ENCODE assay signal across 8 cellular contexts in the genomic region with DNA sequence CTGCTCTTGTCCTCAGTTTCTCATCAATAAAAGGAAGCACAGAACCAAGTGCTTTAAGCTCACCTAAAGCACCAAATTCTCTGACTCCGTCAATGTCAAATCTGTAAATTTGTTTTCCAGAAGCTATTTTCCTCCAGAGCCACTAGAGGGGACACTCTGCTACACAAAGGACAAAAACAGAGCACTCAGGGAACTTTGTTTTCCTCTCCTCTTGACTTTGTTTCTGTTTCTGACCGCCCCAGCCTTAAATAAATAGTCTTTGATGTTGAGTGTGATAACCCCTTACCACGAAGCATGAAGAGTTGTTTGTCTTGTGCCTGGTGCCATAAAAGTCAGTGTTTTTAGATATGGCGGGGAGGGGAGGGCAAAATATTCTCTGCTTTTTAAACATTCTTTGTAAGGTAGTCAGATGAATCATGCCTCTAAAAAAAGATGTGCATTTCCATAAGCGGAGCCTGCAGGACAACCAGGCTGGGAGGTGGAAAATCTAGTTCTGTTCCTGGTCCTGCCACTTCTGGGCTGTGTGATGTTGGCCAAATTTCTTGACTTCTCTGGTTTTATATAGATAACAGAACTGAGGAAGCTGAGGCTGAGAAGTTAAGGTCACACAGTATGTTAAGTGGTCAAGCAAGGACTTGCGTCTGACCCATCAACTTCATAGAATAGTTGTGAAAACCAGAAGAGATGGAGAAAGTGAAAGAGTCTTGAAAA. TPM values are rescaled to one million over a fixed set of nuclear protein-coding genes. Genes with fewer than 3 reads are reported as not detected.
A peak's percentile ranks its signal among the peaks of the same experiment; 100 is the strongest.
DNase-seq lines count a peak whose midpoint lies in the region; ATAC-seq and TF ChIP-seq lines count a peak whose summit lies in the region.

No MANE protein-coding gene starts in this region.

- peak; percentile 70 for ATAC-seq in HG03064 (IDR thresholded peaks at IDR 0.05; ENCODE audit: low read depth, unreplicated experiment)
- peak; percentile 92 for ATAC-seq in body of pancreas

- H3K4me1 ChIP-seq in body of pancreas (peaks cover 13% of the 10 kb centered on the region), skeletal muscle tissue (ENCODE audit: control insufficient read depth in 3 of 3, insufficient read depth in 3 of 3, low read length in 3 of 3) (peaks cover 0 to 3% (median 2%) of the 10 kb centered on the region in 3 donors)

- DNase-seq in AG09319 (ENCODE audit: extremely low read depth, low read depth) (peak; percentile 65), NCI-H748 treated with DMSO at 0.1 percent for 48 hours (lab: John Stamatoyannopoulos, UW) (peak; percentile 47), body of pancreas (peak in 1 of 4 donors; percentile 38), iPS-NIHi11 (ENCODE audit: low spot score) (peak; percentile 65)
- DNase-seq in stimulated activated CD4-positive, alpha-beta T cell treated with anti-CD3 and anti-CD28 coated beads, Interleukin-2, amount 100 ng/mL, for 24 hours: no peak

- peak overlapping the region in 2 of 3 donors; percentile 66 to 67 for H3K9ac ChIP-seq in skeletal muscle tissue (ENCODE audit: low read depth in 1 of 3, low read length in 3 of 3)

- no peaks in the 10 kb centered on the region for H3K9me3 ChIP-seq in body of pancreas
- H3K9me3 ChIP-seq in skeletal muscle tissue (ENCODE audit: control insufficient read depth in 3 of 3, low read length in 3 of 3): no peaks in the 10 kb centered on the region

- TF ChIP-seq CTCF in AG09319 (IDR thresholded peaks at IDR 0.05; ENCODE audit: low read depth, low read length) (peak; percentile 85), GM12874 (IDR thresholded peaks at IDR 0.05; ENCODE audit: insufficient read depth, low read depth, low read length) (peak; percentile 68), body of pancreas (IDR thresholded peaks at IDR 0.05) (peak; percentile 50 to 94 (median 90))

- TF ChIP-seq POLR2A in body of pancreas (IDR thresholded peaks at IDR 0.05): no peak

- H3K27ac ChIP-seq in body of pancreas: peak overlapping the region in 2 of 4 donors; percentile 0 to 11
- H3K27ac ChIP-seq in skeletal muscle tissue (ENCODE audit: low read depth, low read length): no peak overlapping the region

- H3K4me3 ChIP-seq in body of pancreas (no peak overlapping the region), skeletal muscle tissue (ENCODE audit: low read length in 3 of 3) (peak overlapping the region; percentile 6 to 57 (median 41))

- intact Hi-C loops in body of pancreas (cut with DNase I): no loop called here

- H3K27me3 ChIP-seq in body of pancreas (no peaks in the 10 kb centered on the region), skeletal muscle tissue (ENCODE audit: control insufficient read depth in 3 of 3, insufficient read depth in 3 of 3, low read length in 3 of 3) (no peaks in the 10 kb centered on the region)

- WGBS in body of pancreas, 2 donors: 13 to 15% methylated on average over 6 of the region's 6 CpGs

- no peaks in the 10 kb centered on the region for H3K36me3 ChIP-seq in body of pancreas (replicated peaks in 1 of 2; ENCODE audit: insufficient read depth in 1 of 2, low read depth in 2 of 2)
- no peaks in the 10 kb centered on the region for H3K36me3 ChIP-seq in skeletal muscle tissue (ENCODE audit: control insufficient read depth in 3 of 3, insufficient read depth in 3 of 3, low read length in 3 of 3)

RNA-seq across cellular contexts. Expression of gene ZBTB38, which starts 7.3 kb away (rescaled TPM):
- total RNA-seq in body of pancreas (10 to 100 TPM; 48.5 to 60.4 TPM), skeletal muscle tissue (29.7 TPM)

Comparison
In these comparisons a context has a peak if more than half of its experiments do, and no peak if none do; other contexts are left out.
1. DNase-seq: peak in AG09319 (single experiment), NCI-H748 treated with DMSO at 0.1 percent for 48 hours (single experiment) and iPS-NIHi11 (single experiment); none in stimulated activated CD4-positive, alpha-beta T cell treated with anti-CD3 and anti-CD28 coated beads, Interleukin-2, amount 100 ng/mL, for 24 hours (0 of 2).
2. H3K4me3 ChIP-seq: peak in skeletal muscle tissue (3 of 3); none in body of pancreas (0 of 2).
3. Peak in every context shown above with its lines, with median percentiles within 50 percentile points of each other: CTCF ChIP-seq.